ENCODE assay signal across 20 cellular contexts in the genomic region with DNA sequence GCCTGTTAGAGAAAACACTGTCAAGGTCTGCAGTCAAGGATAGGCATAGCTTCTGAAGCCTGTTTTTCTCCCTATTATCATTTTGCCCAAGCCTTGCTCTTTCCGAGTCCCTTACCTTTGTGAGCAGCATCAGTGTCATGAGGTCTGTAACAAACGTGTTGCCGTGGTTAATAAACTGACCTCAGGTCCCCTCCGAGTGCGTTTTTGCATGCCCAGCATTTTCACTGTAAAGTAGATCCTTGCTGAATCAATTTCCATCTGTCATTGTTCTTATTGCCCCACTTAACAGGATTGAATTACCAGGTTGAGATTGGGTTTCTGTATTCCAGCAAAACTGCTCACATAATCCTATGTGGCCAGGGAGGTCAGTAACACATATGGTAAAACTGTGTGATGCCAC.
DNase-seq lines count a peak whose midpoint lies in the region; ATAC-seq, FAIRE-seq and TF ChIP-seq lines count a peak whose summit lies in the region.
"Had no signal": no experiment of that assay in that cellular context is flagged by ENCODE, and none has a peak within 500 bp of the region (broad histone marks: within the 10 kb centered on the region; RNA-seq: fewer than 3 reads in every experiment).

No MANE protein-coding gene starts in this region.

- peaks cover 32% of the 10 kb centered on the region for H3K9me3 Mint-ChIP-seq in endothelial cell (ENCODE audit: unreplicated experiment)

- H3K9me3 ChIP-seq in A549: peaks cover 5% of the 10 kb centered on the region; the same call in 2 of the 3 replicates

- H3K4me1 Mint-ChIP-seq in endothelial cell (ENCODE audit: unreplicated experiment): no peaks in the 10 kb centered on the region
- H3K4me1 Mint-ChIP-seq: CD4-positive, alpha-beta memory T cell had no signal

- H3K27ac ChIP-seq in A549: no peak overlapping the region
- H3K27ac ChIP-seq: 22Rv1, GM23248 had no signal

- TF ChIP-seq EP300 in A549 (IDR thresholded peaks at IDR 0.05): no peak

- no peaks in the 10 kb centered on the region for H3K4me1 ChIP-seq in A549

- peak overlapping the region; percentile 3 for H3K4me3 Mint-ChIP-seq in endothelial cell (ENCODE audit: unreplicated experiment)
- H3K4me3 Mint-ChIP-seq: CD4-positive, alpha-beta memory T cell had no signal

- POLR2A ChIA-PET in A549 (lab: Yijun Ruan, JAX): no interaction called here

- H3K27me3 Mint-ChIP-seq in endothelial cell (ENCODE audit: unreplicated experiment): peaks cover 4% of the 10 kb centered on the region
- H3K27me3 Mint-ChIP-seq: CD4-positive, alpha-beta memory T cell had no signal

- no peak overlapping the region for H3K4me2 ChIP-seq in A549

- CTCF ChIA-PET in A549 (lab: Yijun Ruan, JAX): no interaction called here

- H3K36me3 Mint-ChIP-seq in endothelial cell (ENCODE audit: low read depth, unreplicated experiment): peaks cover 5% of the 10 kb centered on the region
- H3K36me3 Mint-ChIP-seq: CD4-positive, alpha-beta memory T cell had no signal

- ATAC-seq in A549 (no peak), HG02981 (IDR thresholded peaks at IDR 0.05; ENCODE audit: unreplicated experiment) (no peak)

- TF ChIP-seq RAD21 in A549 (conservative IDR thresholded peaks at IDR 0.05 in 1 of 2, IDR thresholded peaks at IDR 0.05 in 1 of 2): no peak

- no peak overlapping the region for H3K27ac Mint-ChIP-seq in endothelial cell (ENCODE audit: unreplicated experiment)

- DNase-seq in NCI-H2171 treated with DMSO at 0.1 percent for 48 hours (lab: John Stamatoyannopoulos, UW) (peak; percentile 3), NCI-H2171 (lab: John Stamatoyannopoulos, UW) (no peak), A549 (ENCODE audit: low read depth in 1 of 2, low spot score in 1 of 2) (no peak), NCI-H82 (lab: John Stamatoyannopoulos, UW) (peak; percentile 74), endothelial cell (ENCODE audit: low spot score) (no peak)
- no peak for DNase-seq in activated CD4-positive, alpha-beta T cell treated with anti-CD3 and anti-CD28 coated beads, Interleukin-2, amount 50 U/mL, for 48 hours
- DNase-seq: C1 segment of cervical spinal cord; Calu3; CD4-positive, alpha-beta memory T cell; COR-L47; DMS153; DND-41; GM23248; H7; HCEC 1CT had no signal

- TF ChIP-seq POLR2A in A549 (IDR thresholded peaks at IDR 0.05; ENCODE audit: low read length): no peak

- no peak overlapping the region for H3K4me3 ChIP-seq in A549
- H3K4me3 ChIP-seq: GM23248 had no signal

- FAIRE-seq in A549 (lab: Jason Lieb, UNC): no peak
- FAIRE-seq: G401.6, GM12892, H1 had no signal

- 74% methylated on average over 5 of the region's 5 CpGs for WGBS in A549 (ENCODE audit: missing lambda C conversion rate)

- TF ChIP-seq CTCF in A549 (IDR thresholded peaks at IDR 0.05) (no peak), endothelial cell (IDR thresholded peaks at IDR 0.05; ENCODE audit: unreplicated experiment) (no peak)

TF ChIP-seq in A549, 52 proteins besides CTCF, POLR2A, EP300 and RAD21:
- TF ChIP-seq SREBF2 (IDR thresholded peaks at IDR 0.05): no peak
- TF ChIP-seq RFX5 (IDR thresholded peaks at IDR 0.05): no peak
- peak; percentile 39 for TF ChIP-seq MAFK (IDR thresholded peaks at IDR 0.05; ENCODE audit: partially characterized antibody)

Comparison
In these comparisons a context has a peak if more than half of its experiments do, and no peak if none do; other contexts are left out.
1. DNase-seq: peak in NCI-H2171 treated with DMSO at 0.1 percent for 48 hours (single experiment) and NCI-H82 (single experiment); none in NCI-H2171 (single experiment), A549 (0 of 2), endothelial cell (single experiment) and activated CD4-positive, alpha-beta T cell treated with anti-CD3 and anti-CD28 coated beads, Interleukin-2, amount 50 U/mL, for 48 hours (0 of 2).